ENCODE assay signal across 8 cellular contexts in genomic region chr3:44555753-44556152, GRCh38. TPM values are rescaled to one million over a fixed set of nuclear protein-coding genes. Genes with fewer than 3 reads are reported as not detected.
A peak's percentile ranks its signal among the peaks of the same experiment; 100 is the strongest.
DNase-seq lines count a peak whose midpoint lies in the region; ATAC-seq, FAIRE-seq and TF ChIP-seq lines count a peak whose summit lies in the region.

No MANE protein-coding gene starts in this region.

- peak overlapping the region; percentile 67 for H3K4me3 ChIP-seq in thoracic aorta

- DNase-seq in activated CD4-positive, alpha-beta T cell treated with anti-CD3 and anti-CD28 coated beads, Interleukin-2, amount 10 ng/mL, durations not matched to agents 7 days and 5 days = no peak
- DNase-seq in activated CD4-positive, alpha-beta T cell treated with anti-CD3 and anti-CD28 coated beads, Interleukin-2, amount 50 U/mL, for 1 hour = no peak
- no peak for DNase-seq in activated naive CD4-positive, alpha-beta T cell treated with anti-CD3 and anti-CD28 coated beads, Interleukin-2, amount 50 U/mL, for 72 hours (ENCODE audit: low spot score in 2 of 2)
- peak; percentile 16 for DNase-seq in kidney tubule cell (ENCODE audit: low spot score)
- DNase-seq in thoracic aorta (ENCODE audit: low spot score) = no peak
- DNase-seq in HTR-8/SVneo (ENCODE audit: insufficient read length, low spot score) = no peak

- H3K4me1 ChIP-seq in thoracic aorta (ENCODE audit: control insufficient read depth in 1 of 2, low read depth in 2 of 2) = peaks cover 5 to 16% of the 10 kb centered on the region in 2 donors

- H3K27me3 Mint-ChIP-seq in activated CD4-positive, alpha-beta T cell treated with anti-CD3 and anti-CD28 coated beads, Interleukin-2, amount 10 ng/mL, durations not matched to agents 7 days and 5 days = no peaks in the 10 kb centered on the region

- H3K9me3 ChIP-seq in thoracic aorta = no peaks in the 10 kb centered on the region

- POLR2A ChIA-PET in activated CD4-positive, alpha-beta T cell treated with anti-CD3 and anti-CD28 coated beads, Interleukin-2, amount 10 ng/mL, durations not matched to agents 7 days and 5 days (lab: Charles Lee) = no interaction called here

- H3K36me3 Mint-ChIP-seq in activated CD4-positive, alpha-beta T cell treated with anti-CD3 and anti-CD28 coated beads, Interleukin-2, amount 10 ng/mL, durations not matched to agents 7 days and 5 days (ENCODE audit: low read depth) = peaks cover 32% of the 10 kb centered on the region
- peaks cover 23 to 49% of the 10 kb centered on the region in 2 donors for H3K36me3 Mint-ChIP-seq in activated naive CD4-positive, alpha-beta T cell treated with anti-CD3 and anti-CD28 coated beads, Interleukin-2, amount 50 U/mL, for 72 hours

- H3K36me3 ChIP-seq in thoracic aorta = no peaks in the 10 kb centered on the region

- H3K4me1 Mint-ChIP-seq in activated CD4-positive, alpha-beta T cell treated with anti-CD3 and anti-CD28 coated beads, Interleukin-2, amount 10 ng/mL, durations not matched to agents 7 days and 5 days = peaks cover 15% of the 10 kb centered on the region

- peaks cover 20% of the 10 kb centered on the region for H3K9me3 Mint-ChIP-seq in activated CD4-positive, alpha-beta T cell treated with anti-CD3 and anti-CD28 coated beads, Interleukin-2, amount 10 ng/mL, durations not matched to agents 7 days and 5 days
- H3K9me3 Mint-ChIP-seq in activated naive CD4-positive, alpha-beta T cell treated with anti-CD3 and anti-CD28 coated beads, Interleukin-2, amount 50 U/mL, for 72 hours = peaks cover 10 to 38% of the 10 kb centered on the region in 2 donors

- peak; percentile 22 to 57 for ATAC-seq in activated naive CD4-positive, alpha-beta T cell treated with anti-CD3 and anti-CD28 coated beads, Interleukin-2, amount 50 U/mL, for 72 hours
- ATAC-seq in thoracic aorta (ENCODE audit: insufficient number of reproducible peaks, low FRiP score, low read depth) = no peak
- ATAC-seq in activated CD4-positive, CD25-positive, alpha-beta regulatory T cell treated with anti-CD3 and anti-CD28 coated beads, Interleukin-2, amount 50 U/mL, for 24 hours = no peak
- no peak for ATAC-seq in HG03139 (IDR thresholded peaks at IDR 0.05; ENCODE audit: unreplicated experiment)

- CTCF ChIA-PET in activated CD4-positive, alpha-beta T cell treated with anti-CD3 and anti-CD28 coated beads, Interleukin-2, amount 10 ng/mL, durations not matched to agents 7 days and 5 days (lab: Charles Lee) = no interaction called here

- peak overlapping the region; percentile 82 for H3K27ac Mint-ChIP-seq in activated CD4-positive, alpha-beta T cell treated with anti-CD3 and anti-CD28 coated beads, Interleukin-2, amount 10 ng/mL, durations not matched to agents 7 days and 5 days
- peak overlapping the region in 1 of 2 donors; percentile 74 for H3K27ac Mint-ChIP-seq in activated naive CD4-positive, alpha-beta T cell treated with anti-CD3 and anti-CD28 coated beads, Interleukin-2, amount 50 U/mL, for 72 hours

- no peak for FAIRE-seq in HTR-8/SVneo (lab: Jason Lieb, UNC)

- H3K27me3 ChIP-seq in thoracic aorta (replicated peaks; ENCODE audit: insufficient read depth) = no peaks in the 10 kb centered on the region

- H3K4me3 Mint-ChIP-seq in activated CD4-positive, alpha-beta T cell treated with anti-CD3 and anti-CD28 coated beads, Interleukin-2, amount 10 ng/mL, durations not matched to agents 7 days and 5 days = peak overlapping the region; percentile 79

- no peak overlapping the region for H3K27ac ChIP-seq in thoracic aorta

- TF ChIP-seq CTCF in thoracic aorta (IDR thresholded peaks at IDR 0.05) = no peak

RNA-seq across cellular contexts. Expression of gene ZKSCAN7, which starts 0.8 kb away (rescaled TPM):
- under 1 TPM; 0.50 to 0.56 TPM for total RNA-seq in activated CD4-positive, alpha-beta T cell treated with anti-CD3 and anti-CD28 coated beads, Interleukin-2, amount 10 ng/mL, durations not matched to agents 7 days and 5 days
- 1 to 10 TPM in 1 of 2 donors, under 1 TPM in 1; 0.97 to 2.4 TPM for total RNA-seq in activated naive CD4-positive, alpha-beta T cell treated with anti-CD3 and anti-CD28 coated beads, Interleukin-2, amount 50 U/mL, for 72 hours
- total RNA-seq in thoracic aorta = 1 to 10 TPM; 2.5 to 5.4 TPM

RNA-seq across cellular contexts. Expression of gene ZNF660, which starts 29.0 kb away (rescaled TPM):
- under 1 TPM in 1 of 2 experiments, not detected in 1; 0.15 TPM for total RNA-seq in activated CD4-positive, alpha-beta T cell treated with anti-CD3 and anti-CD28 coated beads, Interleukin-2, amount 10 ng/mL, durations not matched to agents 7 days and 5 days
- total RNA-seq in activated naive CD4-positive, alpha-beta T cell treated with anti-CD3 and anti-CD28 coated beads, Interleukin-2, amount 50 U/mL, for 72 hours = 1 to 10 TPM in 1 of 2 donors, under 1 TPM in 1; 0.23 to 1.1 TPM
- total RNA-seq in thoracic aorta = 1 to 10 TPM; 3.8 to 6.4 TPM

Comparison
In these comparisons a context has a peak if more than half of its experiments do, and no peak if none do; other contexts are left out.
1. ATAC-seq: peak in activated naive CD4-positive, alpha-beta T cell treated with anti-CD3 and anti-CD28 coated beads, Interleukin-2, amount 50 U/mL, for 72 hours (2 of 2); none in thoracic aorta (single experiment), activated CD4-positive, CD25-positive, alpha-beta regulatory T cell treated with anti-CD3 and anti-CD28 coated beads, Interleukin-2, amount 50 U/mL, for 24 hours (0 of 2) and HG03139 (single experiment).